Comparison of ENCODE assay signal across 11 cellular contexts in the genomic region with DNA sequence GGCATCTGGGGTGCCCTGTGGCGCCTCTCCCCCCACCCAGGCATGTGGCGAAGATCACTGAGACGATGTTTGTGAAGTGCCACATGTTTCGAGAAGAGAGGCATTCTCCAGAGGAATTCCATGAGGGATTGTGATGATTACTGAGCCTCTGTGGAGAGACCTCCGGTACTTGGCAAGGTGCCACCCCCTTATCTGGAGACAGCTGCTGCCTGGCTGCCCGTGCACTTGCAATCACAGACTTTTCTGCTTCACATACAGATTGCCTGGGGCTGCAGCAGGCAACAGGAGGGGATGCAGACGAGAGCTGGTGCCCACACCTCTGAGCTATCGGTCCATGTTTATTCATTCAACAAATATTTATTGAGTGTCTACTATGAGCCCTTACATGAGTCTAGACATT.
DNase-seq lines count a peak whose midpoint lies in the region; ATAC-seq, FAIRE-seq and TF ChIP-seq lines count a peak whose summit lies in the region.
"Had no signal": no experiment of that assay in that cellular context is flagged by ENCODE, and none has a peak within 500 bp of the region (broad histone marks: within the 10 kb centered on the region; RNA-seq: fewer than 3 reads in every experiment).

No MANE protein-coding gene starts in this region.

- H4K20me1 ChIP-seq in SK-N-SH (ENCODE audit: insufficient read depth) = no peaks in the 10 kb centered on the region

- H2AFZ ChIP-seq in SK-N-SH (ENCODE audit: low read depth) = no peak overlapping the region

- no peaks in the 10 kb centered on the region for H3K9me3 ChIP-seq in SK-N-SH
- H3K9me3 ChIP-seq in breast epithelium = no peaks in the 10 kb centered on the region
- H3K9me3 ChIP-seq: esophagus squamous epithelium had no signal

- no peaks in the 10 kb centered on the region for H3K9me3 Mint-ChIP-seq in activated CD8-positive, alpha-beta T cell treated with anti-CD3 and anti-CD28 coated beads for 36 hours
- H3K9me3 Mint-ChIP-seq: T-helper 1 cell treated with Interleukin-12 subunit alpha and Interleukin-12 subunit beta and Interleukin-4 antibody, amounts not matched to agents 30 μg/mL and 1 μg/mL, for 36 hours had no signal

- H3K4me3 ChIP-seq in SK-N-SH (ENCODE audit: low read depth in 2 of 2, low read length in 1 of 2) (no peak overlapping the region), retinal pigment epithelial cell (ENCODE audit: low read length) (no peak overlapping the region), breast epithelium (no peak overlapping the region)
- H3K4me3 ChIP-seq: esophagus squamous epithelium had no signal

- no peaks in the 10 kb centered on the region for H3K36me3 Mint-ChIP-seq in activated CD8-positive, alpha-beta T cell treated with anti-CD3 and anti-CD28 coated beads for 36 hours (ENCODE audit: low read depth)

- no peak for TF ChIP-seq POLR2A in breast epithelium (IDR thresholded peaks at IDR 0.05)

- no peaks in the 10 kb centered on the region for H3K27me3 Mint-ChIP-seq in activated CD8-positive, alpha-beta T cell treated with anti-CD3 and anti-CD28 coated beads for 36 hours

- ATAC-seq in activated CD8-positive, alpha-beta T cell treated with anti-CD3 and anti-CD28 coated beads for 36 hours = no peak

- no peak for TF ChIP-seq CTCF in SK-N-SH (IDR thresholded peaks at IDR 0.05)
- no peak for TF ChIP-seq CTCF in retinal pigment epithelial cell (conservative IDR thresholded peaks at IDR 0.05; ENCODE audit: low read depth, low read length)
- no peak for TF ChIP-seq CTCF in breast epithelium (IDR thresholded peaks at IDR 0.05)
- no peak for TF ChIP-seq CTCF in activated CD8-positive, alpha-beta T cell treated with anti-CD3 and anti-CD28 coated beads for 36 hours (IDR thresholded peaks at IDR 0.05)

- intact Hi-C loops in breast epithelium (cut with DNase I; ENCODE audit: low total_unique reads) = no loop called here
- intact Hi-C loops in activated CD8-positive, alpha-beta T cell treated with anti-CD3 and anti-CD28 coated beads for 36 hours (cut with micrococcal nuclease) = no loop called here

- CTCF ChIA-PET in HEK293T (lab: Yijun Ruan, JAX) (interaction anchor here (0.9 kb wide), 1 partner anchor 514 kb away, joined by 3 read pairs; no protein-coding TSS in a partner anchor), SK-N-SH (lab: Yijun Ruan, JAX) (interaction anchor here (0.6 to 1.4 kb wide), 5 partner anchors 126 to 514 kb away, joined by 3 read pairs; no protein-coding TSS in a partner anchor)
- CTCF ChIA-PET in activated CD8-positive, alpha-beta T cell treated with anti-CD3 and anti-CD28 coated beads for 36 hours (lab: Charles Lee) = no interaction called here

- peaks cover 0 to 13% of the 10 kb centered on the region in 2 experiments; a peak in 2 of 4 replicates for H3K4me1 ChIP-seq in SK-N-SH (ENCODE audit: control insufficient read depth in 1 of 2, insufficient read depth in 2 of 2, low read depth in 1 of 2, low read length in 1 of 2)
- no peaks in the 10 kb centered on the region for H3K4me1 ChIP-seq in breast epithelium
- H3K4me1 ChIP-seq: esophagus squamous epithelium had no signal

- H3K36me3 ChIP-seq in SK-N-SH (replicated peaks in 1 of 2; ENCODE audit: control insufficient read depth in 1 of 2, insufficient read depth in 2 of 2, low read length in 1 of 2) (no peaks in the 10 kb centered on the region), breast epithelium (no peaks in the 10 kb centered on the region)
- H3K36me3 ChIP-seq: esophagus squamous epithelium had no signal

- no peak overlapping the region for H3K4me3 Mint-ChIP-seq in activated CD8-positive, alpha-beta T cell treated with anti-CD3 and anti-CD28 coated beads for 36 hours
- H3K4me3 Mint-ChIP-seq: T-helper 1 cell treated with Interleukin-12 subunit alpha and Interleukin-12 subunit beta and Interleukin-4 antibody, amounts not matched to agents 30 μg/mL and 1 μg/mL, for 36 hours had no signal

- no peak overlapping the region for H3K9ac ChIP-seq in SK-N-SH

- H3F3A ChIP-seq in SK-N-SH (replicated peaks; ENCODE audit: insufficient read depth) = no peaks in the 10 kb centered on the region

- H3K79me2 ChIP-seq in SK-N-SH (ENCODE audit: insufficient read depth) = no peaks in the 10 kb centered on the region

- 2% methylated on average over 7 of the region's 8 CpGs for WGBS in SK-N-SH (ENCODE audit: low lambda C conversion rate)

- no peaks in the 10 kb centered on the region for H3K27me3 ChIP-seq in SK-N-SH (ENCODE audit: insufficient read depth)
- H3K27me3 ChIP-seq in breast epithelium = peaks cover 0 to 7% of the 10 kb centered on the region in 2 donors

- no peak overlapping the region for H3K4me2 ChIP-seq in SK-N-SH

- peak; percentile 41 for TF ChIP-seq RAD21 in SK-N-SH (IDR thresholded peaks at IDR 0.05; ENCODE audit: low read length)

- POLR2A ChIA-PET in HEK293T (lab: Yijun Ruan, JAX) = no interaction called here
- POLR2A ChIA-PET in SK-N-SH (lab: Yijun Ruan, JAX) = interaction anchor here (0.7 kb wide), 1 partner anchor 276 kb away, joined by 3 read pairs; no protein-coding TSS in a partner anchor
- POLR2A ChIA-PET in activated CD8-positive, alpha-beta T cell treated with anti-CD3 and anti-CD28 coated beads for 36 hours (lab: Charles Lee) = no interaction called here

- no peak overlapping the region for H3K27ac Mint-ChIP-seq in activated CD8-positive, alpha-beta T cell treated with anti-CD3 and anti-CD28 coated beads for 36 hours
- H3K27ac Mint-ChIP-seq: T-helper 1 cell treated with Interleukin-12 subunit alpha and Interleukin-12 subunit beta and Interleukin-4 antibody, amounts not matched to agents 30 μg/mL and 1 μg/mL, for 36 hours had no signal

- DNase-seq in HEK293T (ENCODE audit: extremely low spot score) (peak; percentile 16), NCI-H2107 treated with DMSO at 0.1 percent for 48 hours (lab: John Stamatoyannopoulos, UW; ENCODE audit: unreplicated experiment) (peak; percentile 45), SK-N-SH (peak; percentile 83), retinal pigment epithelial cell (ENCODE audit: low read depth) (peak; percentile 26), breast epithelium (ENCODE audit: low spot score in 2 of 2) (no peak), urothelium cell line (ENCODE audit: low spot score) (no peak)
- no peak for DNase-seq in activated CD8-positive, alpha-beta T cell treated with anti-CD3 and anti-CD28 coated beads for 36 hours
- DNase-seq: activated naive CD4-positive, alpha-beta T cell; esophagus squamous epithelium; Karpas-422 had no signal

- peak in 1 of 2 experiments; percentile 82; a peak in 1 of 4 replicates for TF ChIP-seq EP300 in SK-N-SH (IDR thresholded peaks at IDR 0.05; ENCODE audit: borderline replicate concordance in 1 of 2, low read depth in 1 of 2, low read length in 1 of 2)

- H3K9me2 ChIP-seq in SK-N-SH = no peaks in the 10 kb centered on the region

- H3K4me1 Mint-ChIP-seq in activated CD8-positive, alpha-beta T cell treated with anti-CD3 and anti-CD28 coated beads for 36 hours (ENCODE audit: low read depth) = no peaks in the 10 kb centered on the region

- no peak for FAIRE-seq in urothelium cell line (lab: Jason Lieb, UNC)

- peak overlapping the region in 1 of 2 experiments; percentile 6; a peak in 1 of 4 replicates for H3K27ac ChIP-seq in SK-N-SH (ENCODE audit: low read depth in 2 of 2, low read length in 1 of 2)
- no peak overlapping the region for H3K27ac ChIP-seq in breast epithelium
- H3K27ac ChIP-seq: esophagus squamous epithelium had no signal

TF ChIP-seq in HEK293T, 16 proteins besides CTCF, POLR2A, EP300 and RAD21 (continues in another document):
- TF ChIP-seq HDGF (IDR thresholded peaks at IDR 0.05; ENCODE audit: borderline replicate concordance) (no peak), ARNT (IDR thresholded peaks at IDR 0.05) (no peak), SP1 (IDR thresholded peaks at IDR 0.05) (no peak), SUZ12 (IDR thresholded peaks at IDR 0.05) (no peak), FOXA1 (IDR thresholded peaks at IDR 0.05) (no peak), LEF1 (IDR thresholded peaks at IDR 0.05; ENCODE audit: borderline replicate concordance) (no peak), L3MBTL2 (conservative IDR thresholded peaks at IDR 0.05) (no peak), ELF4 (IDR thresholded peaks at IDR 0.05) (no peak), FOXK2 (IDR thresholded peaks at IDR 0.05) (no peak), CTBP1 (IDR thresholded peaks at IDR 0.05; ENCODE audit: borderline replicate concordance) (no peak), FOXM1 (IDR thresholded peaks at IDR 0.05; ENCODE audit: borderline replicate concordance) (no peak)
- TF ChIP-seq, protein P1, sequence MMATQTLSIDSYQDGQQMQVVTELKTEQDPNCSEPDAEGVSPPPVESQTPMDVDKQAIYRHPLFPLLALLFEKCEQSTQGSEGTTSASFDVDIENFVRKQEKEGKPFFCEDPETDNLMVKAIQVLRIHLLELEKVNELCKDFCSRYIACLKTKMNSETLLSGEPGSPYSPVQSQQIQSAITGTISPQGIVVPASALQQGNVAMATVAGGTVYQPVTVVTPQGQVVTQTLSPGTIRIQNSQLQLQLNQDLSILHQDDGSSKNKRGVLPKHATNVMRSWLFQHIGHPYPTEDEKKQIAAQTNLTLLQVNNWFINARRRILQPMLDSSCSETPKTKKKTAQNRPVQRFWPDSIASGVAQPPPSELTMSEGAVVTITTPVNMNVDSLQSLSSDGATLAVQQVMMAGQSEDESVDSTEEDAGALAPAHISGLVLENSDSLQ (IDR thresholded peaks at IDR 0.05) = no peak

TF ChIP-seq in SK-N-SH, 30 proteins besides CTCF, POLR2A, EP300 and RAD21:
- TF ChIP-seq TCF12 (IDR thresholded peaks at IDR 0.05) = peak; percentile 58
- peak; percentile 96 for TF ChIP-seq GATA2 (CRISPR knock-in tag; IDR thresholded peaks at IDR 0.05)
- peak; percentile 100 for TF ChIP-seq RCOR1 (IDR thresholded peaks at IDR 0.05; ENCODE audit: low read length)
- TF ChIP-seq NRF1 (IDR thresholded peaks at IDR 0.05; ENCODE audit: low read depth, low read length) = no peak
- peak; percentile 87 for TF ChIP-seq FOXJ3 (CRISPR knock-in tag; IDR thresholded peaks at IDR 0.05)
- no peak for TF ChIP-seq FOSL2 (IDR thresholded peaks at IDR 0.05; ENCODE audit: borderline replicate concordance, low read depth)
- TF ChIP-seq CHD2 (IDR thresholded peaks at IDR 0.05; ENCODE audit: low read length, partially characterized antibody) = peak; percentile 81
- peak; percentile 50; the same call in 1 of the 2 replicates for TF ChIP-seq NFIC (IDR thresholded peaks at IDR 0.05; ENCODE audit: borderline replicate concordance)
- no peak for TF ChIP-seq RXRA (IDR thresholded peaks at IDR 0.05; ENCODE audit: borderline replicate concordance, low read depth)
- peak; percentile 26; the same call in 1 of the 2 replicates for TF ChIP-seq SMC3 (IDR thresholded peaks at IDR 0.05; ENCODE audit: low read depth, low read length)
- 0 out of 2 replicates have a peak, but pooled peaks have one; percentile 60 for TF ChIP-seq MXI1 (IDR thresholded peaks at IDR 0.05; ENCODE audit: low read depth, low read length)

Comparison
In these comparisons a context has a peak if more than half of its experiments do, and no peak if none do; other contexts are left out.
1. DNase-seq: peak in HEK293T (single experiment), NCI-H2107 treated with DMSO at 0.1 percent for 48 hours (single experiment), SK-N-SH (single experiment) and retinal pigment epithelial cell (single experiment); none in breast epithelium (0 of 2), activated CD8-positive, alpha-beta T cell treated with anti-CD3 and anti-CD28 coated beads for 36 hours (single experiment) and urothelium cell line (single experiment).